8 cellular contexts compared by ENCODE assay signal in the genomic region with DNA sequence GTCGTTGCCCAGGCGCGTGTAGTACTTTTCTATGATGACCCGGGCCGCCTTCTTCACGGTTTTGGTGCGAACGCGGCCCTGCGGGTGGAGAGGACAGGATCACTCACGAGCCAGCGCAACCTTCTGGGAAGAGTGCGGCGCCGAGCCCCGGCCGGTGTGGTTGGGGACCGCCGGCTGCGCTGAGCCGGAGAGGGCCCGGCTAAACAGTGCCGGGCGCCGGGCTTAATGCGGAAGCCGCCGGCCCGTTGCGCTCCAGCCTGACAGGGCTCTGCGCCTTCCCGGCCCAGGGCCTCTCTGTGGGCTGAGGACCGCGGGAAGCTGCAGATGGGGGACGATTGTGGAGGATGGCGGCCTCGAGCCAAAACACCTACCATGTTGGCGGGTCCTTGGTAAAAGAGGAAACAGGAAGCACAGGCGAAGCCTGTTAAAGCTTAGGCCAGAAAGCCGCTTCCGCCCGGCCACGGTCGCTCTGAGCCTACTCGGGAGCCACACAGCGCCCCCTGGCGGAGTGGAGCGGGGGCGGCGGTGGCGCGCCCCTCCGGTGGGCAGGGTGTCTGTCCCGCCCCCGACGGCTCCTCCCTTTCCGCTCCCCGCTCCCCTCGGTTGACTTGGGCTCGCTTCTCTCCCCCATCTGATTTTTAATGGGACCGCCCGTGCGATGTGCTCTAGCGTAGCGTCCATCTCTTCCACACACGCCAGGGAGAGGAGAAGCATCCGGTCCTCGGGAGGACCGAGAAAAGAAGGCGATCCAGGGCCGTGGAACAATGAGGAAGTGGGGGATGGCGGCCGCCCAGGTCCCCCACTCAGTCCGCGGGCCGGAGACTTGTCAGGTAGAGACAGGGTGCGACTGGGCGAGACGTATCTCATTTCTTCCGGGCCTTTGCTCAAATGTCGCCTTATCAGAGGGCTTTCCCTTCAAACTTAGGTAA. TPM values are rescaled to one million over a fixed set of nuclear protein-coding genes. Genes with fewer than 3 reads are reported as not detected.
A peak's percentile ranks its signal among the peaks of the same experiment; 100 is the strongest.
DNase-seq lines count a peak whose midpoint lies in the region; ATAC-seq and TF ChIP-seq lines count a peak whose summit lies in the region.

A gene (minus strand): TSS at position 403 of the 929 bp plus-strand sequence. CDS start 29 bp downstream, at position 374.

- DNase-seq in GM04503 (ENCODE audit: low read depth) (peak; percentile 78), HCEC 1CT (peak; percentile 94), NCI-H226 (peak; percentile 95), glomerular visceral epithelial cell (ENCODE audit: extremely low spot score) (peak; percentile 97), pons (ENCODE audit: low spot score) (peak; percentile 94), upper lobe of right lung (peak; percentile 98), NK-92 (lab: John Stamatoyannopoulos, UW; ENCODE audit: unreplicated experiment) (no peak)
- DNase-seq in activated effector memory CD4-positive, alpha-beta T cell treated with anti-CD3 and anti-CD28 coated beads, Interleukin-2, amount 50 U/mL, for 16 hours: peak; percentile 100

- peak; percentile 99 for ATAC-seq in upper lobe of right lung

- TF ChIP-seq CTCF in upper lobe of right lung (IDR thresholded peaks at IDR 0.05): peak; percentile 100

- H3K27ac ChIP-seq in upper lobe of right lung: peak within 1 kb of the TSS; percentile 94

- intact Hi-C loops in upper lobe of right lung (cut with DNase I): no loop called here

- no peaks in the 10 kb centered on the region for H3K27me3 ChIP-seq in upper lobe of right lung

- H3K4me3 ChIP-seq in upper lobe of right lung: peak within 1 kb of the TSS; percentile 84

- H3K36me3 ChIP-seq in upper lobe of right lung: peaks cover 38% of the 10 kb centered on the region

- peaks cover 15% of the 10 kb centered on the region for H3K4me1 ChIP-seq in upper lobe of right lung

- no peaks in the 10 kb centered on the region for H3K9me3 ChIP-seq in upper lobe of right lung

RNA-seq across cellular contexts. Expression of the gene that starts here (rescaled TPM):
- 1,176 TPM for total RNA-seq in upper lobe of right lung
